30 cellular contexts compared by ENCODE assay signal in the genomic region with DNA sequence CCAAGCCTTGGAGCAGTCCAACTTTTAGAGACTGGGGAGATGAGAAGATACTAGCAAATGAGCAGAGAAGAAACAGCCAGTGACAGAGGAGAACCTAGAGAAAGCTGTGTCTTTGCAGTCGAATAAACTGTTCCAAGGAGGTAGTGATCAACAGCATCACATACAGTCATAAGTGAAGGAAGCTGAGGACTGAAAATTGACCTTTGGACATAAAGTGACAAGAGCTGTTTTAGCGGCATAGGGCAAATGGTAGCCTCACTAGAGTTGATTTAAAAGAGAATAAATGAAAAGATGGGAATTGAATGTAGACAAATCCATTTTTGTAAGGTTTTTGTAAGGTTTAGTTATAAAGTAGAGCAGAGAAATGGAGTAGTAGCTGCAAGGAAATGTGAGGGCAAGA.
"Had no signal": no experiment of that assay in that cellular context is flagged by ENCODE, and none has a peak within 500 bp of the region (broad histone marks: within the 10 kb centered on the region; RNA-seq: fewer than 3 reads in every experiment).

No MANE protein-coding gene starts in this region.

- DNase-seq: heart left ventricle; hypothalamus; immature natural killer cell; kidney; left ventricle myocardium inferior; mesendoderm; naive thymus-derived CD4-positive, alpha-beta T cell; pancreas; posterior cingulate gyrus; retina; right cardiac atrium; sigmoid colon; stimulated activated CD4-positive, alpha-beta T cell treated with anti-CD3 and anti-CD28 coated beads, Interleukin-1b, Interleukin-23, amount 100 ng/mL, for 48 hours; stimulated activated CD4-positive, alpha-beta T cell treated with anti-CD3 and anti-CD28 coated beads, Interleukin-2, amount 100 ng/mL, for 48 hours; stimulated activated CD4-positive, alpha-beta T cell treated with anti-CD3 and anti-CD28 coated beads, Interleukin-4, amount 100 ng/mL, for 4 hours; stimulated activated CD8-positive, alpha-beta memory T cell treated with anti-CD3 and anti-CD28 coated beads, Interleukin-4, amount 100 ng/mL, for 48 hours; stimulated activated naive CD4-positive, alpha-beta T cell treated with Interleukin-2 at 50 U/mL for 16 hours; tibial artery; trophoblast cell; upper lobe of right lung had no signal

- H3K4me3 Mint-ChIP-seq: immature natural killer cell; mesothelial cell of epicardium; naive thymus-derived CD4-positive, alpha-beta T cell; natural killer cell treated with Interleukin-12 subunit alpha and Interleukin-12 subunit beta and Interleukin-15 and Interleukin-18, amount 100 ng/mL, for 72 hours; stimulated activated memory B cell treated with anti-CD40 and anti-IgM and Interleukin-4, amounts not matched to agents 10 μg/mL and 1 μg/mL and 100 μg/mL, for 72 hours had no signal

- H3K27me3 ChIP-seq: heart left ventricle, pancreas, sigmoid colon, suprapubic skin, tibial artery, upper lobe of right lung had no signal

- H3K9me3 ChIP-seq: heart left ventricle, left ventricle myocardium inferior, pancreas, prostate gland, sigmoid colon, suprapubic skin, thoracic aorta, tibial artery, upper lobe of right lung had no signal

- FAIRE-seq: islet of Langerhans, kidney, pancreas, urothelium cell line had no signal

- H3K4me1 Mint-ChIP-seq: immature natural killer cell; mesothelial cell of epicardium; stimulated activated memory B cell treated with anti-CD40 and anti-IgM and Interleukin-4, amounts not matched to agents 10 μg/mL and 1 μg/mL and 100 μg/mL, for 72 hours had no signal

- H3K36me3 Mint-ChIP-seq: natural killer cell treated with Interleukin-12 subunit alpha and Interleukin-12 subunit beta and Interleukin-15 and Interleukin-18, amount 100 ng/mL, for 72 hours; stimulated activated memory B cell treated with anti-CD40 and anti-IgM and Interleukin-4, amounts not matched to agents 10 μg/mL and 1 μg/mL and 100 μg/mL, for 72 hours had no signal

- H3K36me3 ChIP-seq: heart left ventricle, left ventricle myocardium inferior, pancreas, prostate gland, sigmoid colon, suprapubic skin, thoracic aorta, tibial artery, upper lobe of right lung had no signal

- H3K27ac ChIP-seq: heart left ventricle, left ventricle myocardium inferior, pancreas, prostate gland, sigmoid colon, suprapubic skin, thoracic aorta, tibial artery, upper lobe of right lung had no signal

- H3K4me1 ChIP-seq: heart left ventricle, left ventricle myocardium inferior, pancreas, prostate gland, sigmoid colon, suprapubic skin, tibial artery, upper lobe of right lung had no signal

- H3K9me3 Mint-ChIP-seq: immature natural killer cell; mesothelial cell of epicardium; naive thymus-derived CD4-positive, alpha-beta T cell; natural killer cell treated with Interleukin-12 subunit alpha and Interleukin-12 subunit beta and Interleukin-15 and Interleukin-18, amount 100 ng/mL, for 72 hours; stimulated activated memory B cell treated with anti-CD40 and anti-IgM and Interleukin-4, amounts not matched to agents 10 μg/mL and 1 μg/mL and 100 μg/mL, for 72 hours had no signal

- H3K4me3 ChIP-seq: heart left ventricle, left ventricle myocardium inferior, lung, pancreas, prostate gland, sigmoid colon, smooth muscle cell, suprapubic skin, thoracic aorta, tibial artery, upper lobe of right lung had no signal

- ATAC-seq: heart left ventricle; naive thymus-derived CD4-positive, alpha-beta T cell; natural killer cell treated with Interleukin-12 subunit alpha and Interleukin-12 subunit beta and Interleukin-15 and Interleukin-18, amount 100 ng/mL, for 72 hours; pancreas; right cardiac atrium; stimulated activated memory B cell treated with anti-CD40 and anti-IgM and Interleukin-4, amounts not matched to agents 10 μg/mL and 1 μg/mL and 100 μg/mL, for 72 hours; upper lobe of right lung had no signal

- H3K27ac Mint-ChIP-seq: immature natural killer cell; mesothelial cell of epicardium; naive thymus-derived CD4-positive, alpha-beta T cell; natural killer cell treated with Interleukin-12 subunit alpha and Interleukin-12 subunit beta and Interleukin-15 and Interleukin-18, amount 100 ng/mL, for 72 hours; stimulated activated memory B cell treated with anti-CD40 and anti-IgM and Interleukin-4, amounts not matched to agents 10 μg/mL and 1 μg/mL and 100 μg/mL, for 72 hours had no signal

- H3K27me3 Mint-ChIP-seq: natural killer cell treated with Interleukin-12 subunit alpha and Interleukin-12 subunit beta and Interleukin-15 and Interleukin-18, amount 100 ng/mL, for 72 hours; stimulated activated memory B cell treated with anti-CD40 and anti-IgM and Interleukin-4, amounts not matched to agents 10 μg/mL and 1 μg/mL and 100 μg/mL, for 72 hours had no signal

- H3K4me2 ChIP-seq: smooth muscle cell had no signal
